Comparison of ENCODE assay signal across 3 cellular contexts in the genomic region with DNA sequence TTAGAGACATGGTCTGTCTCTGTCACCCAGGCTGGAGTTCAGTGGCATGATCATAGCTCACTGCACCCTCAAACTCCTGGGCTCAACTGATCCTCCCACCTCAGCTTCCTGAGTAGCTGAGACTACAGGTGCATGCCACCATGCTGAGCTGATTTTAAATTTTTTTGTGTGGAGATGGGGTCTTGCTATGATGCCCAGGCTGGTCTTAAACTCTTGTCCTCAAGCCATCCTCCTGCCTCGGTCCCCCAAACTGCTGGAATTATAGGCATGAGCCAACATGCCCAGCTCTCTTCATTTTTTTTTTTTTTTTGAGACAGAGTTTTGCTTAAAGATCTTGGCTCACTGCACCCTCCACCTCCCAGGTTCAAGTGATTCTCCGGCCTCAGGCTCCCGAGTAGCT.
TF ChIP-seq lines count a peak whose summit lies in the region.

No MANE protein-coding gene starts in this region.

TF ChIP-seq in HEK293, 187 proteins besides CTCF, POLR2A, EP300 and RAD21:
- TF ChIP-seq ZNF274 (IDR thresholded peaks at IDR 0.05; ENCODE audit: low read length) (no peak), ZNF274 (tag by site-specific recombination; IDR thresholded peaks at IDR 0.05; ENCODE audit: borderline replicate concordance) (no peak), ZNF792 (tag by site-specific recombination; IDR thresholded peaks at IDR 0.05) (no peak), ZNF121 (tag by site-specific recombination; IDR thresholded peaks at IDR 0.05) (peak; percentile 76)

TF ChIP-seq in WTC11, 78 proteins besides CTCF, POLR2A, EP300 and RAD21:
- TF ChIP-seq NR1H2 (CRISPR knock-in tag; IDR thresholded peaks at IDR 0.05) (no peak), ZNF121 (CRISPR knock-in tag; IDR thresholded peaks at IDR 0.05) (peak; percentile 84)

TF ChIP-seq in K562, 482 proteins besides CTCF, POLR2A, EP300 and RAD21:
- TF ChIP-seq SMAD2 (IDR thresholded peaks at IDR 0.05; ENCODE audit: low read depth, low read length) (no peak), TAF1 (IDR thresholded peaks at IDR 0.05; ENCODE audit: control insufficient read depth, extremely low read depth, insufficient read depth, low read length, severe bottlenecking) (no peak), ATF3 (IDR thresholded peaks at IDR 0.05) (no peak), ATF3 (CRISPR knock-in tag; conservative IDR thresholded peaks at IDR 0.05) (no peak), ZNF121 (CRISPR knock-in tag; conservative IDR thresholded peaks at IDR 0.05) (peak; percentile 27; the same call in 1 of the 2 replicates)
